10 cellular contexts compared by ENCODE assay signal in the genomic region with DNA sequence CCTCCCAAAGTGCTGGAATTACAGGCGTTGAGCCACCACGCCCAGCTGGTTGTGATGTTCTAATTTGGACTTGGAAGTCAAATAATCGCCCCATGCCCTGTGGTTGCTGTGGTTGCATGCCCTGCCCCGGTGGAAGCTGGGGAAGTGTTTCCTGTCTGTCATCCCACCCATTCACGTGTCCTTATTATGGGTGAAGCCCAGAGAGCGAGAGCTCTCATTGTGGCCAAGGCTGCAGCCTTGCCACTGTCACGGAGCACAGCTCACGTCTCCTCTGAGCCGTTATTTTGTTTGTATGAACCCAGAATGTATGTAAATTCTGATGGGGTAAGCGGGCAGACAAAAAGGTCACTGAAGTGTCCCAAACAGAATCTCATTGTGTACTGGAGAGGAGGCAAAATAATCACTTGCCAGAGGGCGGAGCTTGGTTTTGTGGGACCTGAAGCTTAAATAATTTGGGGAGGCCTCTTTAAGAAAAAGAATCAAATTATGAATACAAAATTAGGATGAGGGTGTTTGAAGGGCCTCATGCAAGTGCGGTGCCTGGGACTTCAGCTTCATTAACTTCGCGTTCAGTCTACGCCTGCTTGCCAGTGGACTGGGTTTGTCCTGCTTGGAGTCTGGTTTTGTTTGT. TPM values are rescaled to one million over a fixed set of nuclear protein-coding genes. Genes with fewer than 3 reads are reported as not detected.
A peak's percentile ranks its signal among the peaks of the same experiment; 100 is the strongest.
DNase-seq lines count a peak whose midpoint lies in the region; ATAC-seq and TF ChIP-seq lines count a peak whose summit lies in the region.
"Had no signal": no experiment of that assay in that cellular context is flagged by ENCODE, and none has a peak within 500 bp of the region (broad histone marks: within the 10 kb centered on the region; RNA-seq: fewer than 3 reads in every experiment).

No MANE protein-coding gene starts in this region.

- DNase-seq in GF-D8 (lab: John Stamatoyannopoulos, UW) (peak; percentile 78), NOMO-1 treated with DMSO at 0.1 percent for 48 hours (lab: John Stamatoyannopoulos, UW; ENCODE audit: unreplicated experiment) (peak; percentile 51), anterior cingulate cortex (lab: John Stamatoyannopoulos, UW) (peak in 31 of 58 donors; percentile 6 to 83 (median 47)), mucosa of gallbladder (ENCODE audit: low spot score) (no peak), WERI-Rb-1 (no peak), esophagus muscularis mucosa (ENCODE audit: extremely low spot score) (no peak), NCI-H1048 (lab: John Stamatoyannopoulos, UW) (no peak)
- no peak for DNase-seq in natural killer cell treated with Interleukin-12 subunit alpha and Interleukin-12 subunit beta and Interleukin-15 and Interleukin-18, amount 100 ng/mL, for 72 hours (ENCODE audit: low spot score)
- DNase-seq: PC-3 had no signal

- no peaks in the 10 kb centered on the region for H3K36me3 Mint-ChIP-seq in natural killer cell treated with Interleukin-12 subunit alpha and Interleukin-12 subunit beta and Interleukin-15 and Interleukin-18, amount 100 ng/mL, for 72 hours

- H3K4me1 Mint-ChIP-seq in natural killer cell treated with Interleukin-12 subunit alpha and Interleukin-12 subunit beta and Interleukin-15 and Interleukin-18, amount 100 ng/mL, for 72 hours (ENCODE audit: low read depth in 2 of 2) = peaks cover 8 to 17% of the 10 kb centered on the region in 2 donors

- H3K27me3 Mint-ChIP-seq in natural killer cell treated with Interleukin-12 subunit alpha and Interleukin-12 subunit beta and Interleukin-15 and Interleukin-18, amount 100 ng/mL, for 72 hours = peaks cover 0 to 5% of the 10 kb centered on the region in 2 donors

- no peak overlapping the region for H3K27ac Mint-ChIP-seq in natural killer cell treated with Interleukin-12 subunit alpha and Interleukin-12 subunit beta and Interleukin-15 and Interleukin-18, amount 100 ng/mL, for 72 hours

- no peaks in the 10 kb centered on the region for H3K36me3 ChIP-seq in WERI-Rb-1
- H3K36me3 ChIP-seq in esophagus muscularis mucosa = no peaks in the 10 kb centered on the region

- WGBS in esophagus muscularis mucosa = 72% methylated on average over 15 of the region's 15 CpGs

- H3K27me3 ChIP-seq in WERI-Rb-1 (ENCODE audit: insufficient read depth, low read depth, severe bottlenecking) = no peaks in the 10 kb centered on the region
- no peaks in the 10 kb centered on the region for H3K27me3 ChIP-seq in esophagus muscularis mucosa
- H3K27me3 ChIP-seq: body of pancreas had no signal

- TF ChIP-seq CTCF in WERI-Rb-1 (IDR thresholded peaks at IDR 0.05; ENCODE audit: low read depth, low read length) (no peak), esophagus muscularis mucosa (IDR thresholded peaks at IDR 0.05) (no peak)

- intact Hi-C loops in esophagus muscularis mucosa (cut with DNase I) = no loop called here

- no peak for TF ChIP-seq EP300 in esophagus muscularis mucosa (IDR thresholded peaks at IDR 0.05)

- peaks cover 0 to 7% (median 0%) of the 10 kb centered on the region in 4 donors for H3K4me1 ChIP-seq in esophagus muscularis mucosa
- H3K4me1 ChIP-seq: body of pancreas had no signal

- ATAC-seq in natural killer cell treated with Interleukin-12 subunit alpha and Interleukin-12 subunit beta and Interleukin-15 and Interleukin-18, amount 100 ng/mL, for 72 hours = peak; percentile 63 to 85
- ATAC-seq: body of pancreas, PC-3 had no signal

- TF ChIP-seq POLR2A in esophagus muscularis mucosa (IDR thresholded peaks at IDR 0.05; ENCODE audit: low read depth) = no peak

- H3K4me3 Mint-ChIP-seq in natural killer cell treated with Interleukin-12 subunit alpha and Interleukin-12 subunit beta and Interleukin-15 and Interleukin-18, amount 100 ng/mL, for 72 hours = peak overlapping the region; percentile 44

- no peaks in the 10 kb centered on the region for H3K9me3 ChIP-seq in WERI-Rb-1 (ENCODE audit: severe bottlenecking)
- H3K9me3 ChIP-seq in esophagus muscularis mucosa = peaks cover 0 to 4% (median 0%) of the 10 kb centered on the region in 4 donors
- H3K9me3 ChIP-seq: body of pancreas had no signal

- no peak overlapping the region for H3K27ac ChIP-seq in WERI-Rb-1
- H3K27ac ChIP-seq in esophagus muscularis mucosa (replicated peaks in 1 of 4) = peak overlapping the region in 1 of 4 donors; percentile 25
- H3K27ac ChIP-seq: body of pancreas had no signal

- H3K4me3 ChIP-seq in WERI-Rb-1 (ENCODE audit: low read depth, low read length) (no peak overlapping the region), esophagus muscularis mucosa (no peak overlapping the region)
- H3K4me3 ChIP-seq: body of pancreas had no signal

- no peaks in the 10 kb centered on the region for H3K9me3 Mint-ChIP-seq in natural killer cell treated with Interleukin-12 subunit alpha and Interleukin-12 subunit beta and Interleukin-15 and Interleukin-18, amount 100 ng/mL, for 72 hours

RNA-seq across cellular contexts. Expression of a gene that starts 25.8 kb away (rescaled TPM):
- total RNA-seq in natural killer cell treated with Interleukin-12 subunit alpha and Interleukin-12 subunit beta and Interleukin-15 and Interleukin-18, amount 100 ng/mL, for 72 hours = not detected
- total RNA-seq in mucosa of gallbladder (23.0 TPM), esophagus muscularis mucosa (not detected)
- total RNA-seq: PC-3 had no signal

Comparison
In these comparisons a context has a peak if more than half of its experiments do, and no peak if none do; other contexts are left out.
1. DNase-seq: peak in GF-D8 (single experiment), NOMO-1 treated with DMSO at 0.1 percent for 48 hours (single experiment) and anterior cingulate cortex (31 of 58); none in natural killer cell treated with Interleukin-12 subunit alpha and Interleukin-12 subunit beta and Interleukin-15 and Interleukin-18, amount 100 ng/mL, for 72 hours (single experiment), mucosa of gallbladder (single experiment), WERI-Rb-1 (single experiment), esophagus muscularis mucosa (single experiment) and NCI-H1048 (single experiment).
2. RNA of a gene that starts 25.8 kb away (total RNA-seq): 23.0 TPM in mucosa of gallbladder (single experiment); not detected in natural killer cell treated with Interleukin-12 subunit alpha and Interleukin-12 subunit beta and Interleukin-15 and Interleukin-18, amount 100 ng/mL, for 72 hours and not detected in esophagus muscularis mucosa; every median in the first group is over 10 times any median in the second.